In the genomic region with DNA sequence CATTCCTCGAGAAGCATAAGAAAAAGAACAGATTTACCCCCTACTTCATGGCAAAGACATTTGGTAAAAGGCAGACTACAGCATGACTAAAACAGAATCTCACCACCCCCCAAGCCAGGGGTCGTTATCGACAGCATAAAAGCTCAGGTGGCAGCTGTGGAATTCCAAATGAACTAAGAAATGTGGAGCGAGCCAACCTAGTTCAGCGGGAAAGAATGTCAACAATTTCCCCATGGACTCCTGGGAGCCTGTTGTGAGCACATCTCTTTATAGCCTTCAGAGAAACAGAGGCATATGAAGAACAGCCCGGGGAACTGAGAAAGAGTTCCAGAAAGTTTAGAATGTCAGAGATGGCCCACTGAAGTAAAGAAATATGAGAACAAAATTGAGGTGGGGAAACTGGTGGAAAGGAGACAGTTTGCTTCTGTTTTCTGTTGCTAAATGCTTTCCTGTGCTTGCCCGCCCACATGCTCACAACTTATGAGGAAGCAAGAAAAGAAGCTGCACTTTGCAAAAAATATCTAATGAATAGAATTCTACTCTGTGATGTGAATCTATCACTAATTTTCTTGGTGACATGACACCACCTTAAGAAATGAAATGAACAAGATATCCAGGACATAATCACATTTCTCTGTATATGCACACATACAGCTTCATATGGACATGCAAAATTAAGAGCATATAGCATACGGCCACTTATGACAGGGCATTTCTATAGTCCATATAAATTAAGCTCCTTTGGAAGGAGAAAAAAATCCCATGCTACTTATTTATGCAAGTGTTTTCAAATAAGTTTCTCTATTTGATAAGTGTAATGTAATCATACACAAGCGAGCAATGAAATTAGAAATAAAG, we compare ENCODE assay signal across 1 cellular context.
TF ChIP-seq lines count a peak whose summit lies in the region.

No MANE protein-coding gene starts in this region.

TF ChIP-seq in H1, 55 proteins besides CTCF, POLR2A, EP300 and RAD21:
- no peak for TF ChIP-seq SIN3A (conservative IDR thresholded peaks at IDR 0.05 in 1 of 2, IDR thresholded peaks at IDR 0.05 in 1 of 2; ENCODE audit: low read depth in 1 of 2, low read length in 2 of 2)
- no peak for TF ChIP-seq CBX5 (IDR thresholded peaks at IDR 0.05; ENCODE audit: low read depth, low read length)
- 0 out of 2 replicates have a peak, but pooled peaks have one; percentile 20 for TF ChIP-seq TAF1 (IDR thresholded peaks at IDR 0.05; ENCODE audit: low read depth, low read length)
- TF ChIP-seq, protein P1, sequence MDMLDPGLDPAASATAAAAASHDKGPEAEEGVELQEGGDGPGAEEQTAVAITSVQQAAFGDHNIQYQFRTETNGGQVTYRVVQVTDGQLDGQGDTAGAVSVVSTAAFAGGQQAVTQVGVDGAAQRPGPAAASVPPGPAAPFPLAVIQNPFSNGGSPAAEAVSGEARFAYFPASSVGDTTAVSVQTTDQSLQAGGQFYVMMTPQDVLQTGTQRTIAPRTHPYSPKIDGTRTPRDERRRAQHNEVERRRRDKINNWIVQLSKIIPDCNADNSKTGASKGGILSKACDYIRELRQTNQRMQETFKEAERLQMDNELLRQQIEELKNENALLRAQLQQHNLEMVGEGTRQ (IDR thresholded peaks at IDR 0.05; ENCODE audit: low read length) = no peak
- no peak for TF ChIP-seq SIRT6 (IDR thresholded peaks at IDR 0.05; ENCODE audit: low read length)
- TF ChIP-seq SIX5 (IDR thresholded peaks at IDR 0.05; ENCODE audit: low read depth, low read length) = no peak
- TF ChIP-seq GABPA (IDR thresholded peaks at IDR 0.05; ENCODE audit: borderline replicate concordance, insufficient read depth, low read length) = no peak
- peak; percentile 51 for TF ChIP-seq ASH2L (IDR thresholded peaks at IDR 0.05; ENCODE audit: low read length)
- TF ChIP-seq RNF2 (IDR thresholded peaks at IDR 0.05; ENCODE audit: borderline replicate concordance, low read depth, low read length, missing control alignments, poor library complexity, severe bottlenecking) = no peak
- TF ChIP-seq MAFK (IDR thresholded peaks at IDR 0.05; ENCODE audit: low read depth, low read length) = no peak
- TF ChIP-seq NRF1 (IDR thresholded peaks at IDR 0.05; ENCODE audit: low read depth, low read length) = no peak
- no peak for TF ChIP-seq GTF2F1 (IDR thresholded peaks at IDR 0.05; ENCODE audit: borderline replicate concordance, low read depth, low read length)
- TF ChIP-seq YY1 (IDR thresholded peaks at IDR 0.05; ENCODE audit: low read depth, low read length) = 0 out of 2 replicates have a peak, but pooled peaks have one; percentile 10
- no peak for TF ChIP-seq PHF8 (conservative IDR thresholded peaks at IDR 0.05; ENCODE audit: low read depth, low read length)
- no peak for TF ChIP-seq CBX8 (IDR thresholded peaks at IDR 0.05; ENCODE audit: borderline replicate concordance, low read depth, low read length)
- no peak for TF ChIP-seq KDM4A (IDR thresholded peaks at IDR 0.05; ENCODE audit: low read depth, low read length, severe bottlenecking)
- TF ChIP-seq POU5F1 (IDR thresholded peaks at IDR 0.05; ENCODE audit: low read depth, low read length) = no peak
- TF ChIP-seq TCF12 (IDR thresholded peaks at IDR 0.05; ENCODE audit: low read depth, low read length) = 0 out of 2 replicates have a peak, but pooled peaks have one; percentile 23
- TF ChIP-seq SP1 (IDR thresholded peaks at IDR 0.05; ENCODE audit: low read depth, low read length) = peak; percentile 71
- peak; percentile 92 for TF ChIP-seq TEAD4 (IDR thresholded peaks at IDR 0.05; ENCODE audit: low read depth, low read length)
